1 cellular context compared by ENCODE assay signal in the genomic region with DNA sequence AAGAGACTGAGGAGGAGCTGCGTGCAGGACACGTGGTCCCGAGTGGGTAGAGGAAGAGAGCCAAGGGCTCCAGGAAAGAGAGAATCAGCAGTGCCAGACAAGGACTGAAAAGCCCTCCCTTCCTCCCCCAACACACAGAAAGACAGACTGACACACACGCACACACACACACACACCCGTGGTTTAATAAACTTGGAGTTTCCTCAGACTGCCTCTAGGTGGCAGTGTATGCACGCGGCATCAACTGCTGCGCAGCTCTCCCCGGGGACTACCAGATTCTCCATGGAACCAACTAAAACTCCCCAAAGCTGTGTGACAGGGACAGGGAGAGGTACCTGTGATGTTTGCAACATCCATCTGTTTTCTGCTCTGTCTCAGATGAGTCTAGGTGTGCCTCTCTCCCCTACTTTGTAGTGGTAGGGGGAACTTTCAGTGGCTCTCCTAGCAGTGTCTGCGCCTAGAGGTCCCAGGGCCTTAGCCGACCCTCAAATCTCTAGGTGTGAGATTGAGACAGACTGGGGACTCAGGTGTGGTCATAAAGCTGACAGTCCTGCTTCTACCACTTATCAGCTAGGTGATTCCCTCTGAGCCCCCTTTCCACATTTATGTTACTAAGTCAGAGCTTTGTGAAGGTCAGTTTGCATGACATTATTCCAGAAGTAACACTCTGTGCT.
A peak's percentile ranks its signal among the peaks of the same experiment; 100 is the strongest.
TF ChIP-seq lines count a peak whose summit lies in the region.

No MANE protein-coding gene starts in this region.

TF ChIP-seq in H1, 55 proteins besides CTCF, POLR2A, EP300 and RAD21:
- TF ChIP-seq TEAD4 (IDR thresholded peaks at IDR 0.05; ENCODE audit: low read depth, low read length) = no peak
- no peak for TF ChIP-seq SUZ12 (IDR thresholded peaks at IDR 0.05; ENCODE audit: low read length)
- TF ChIP-seq CBX5 (IDR thresholded peaks at IDR 0.05; ENCODE audit: low read depth, low read length) = no peak
- TF ChIP-seq GABPA (IDR thresholded peaks at IDR 0.05; ENCODE audit: borderline replicate concordance, insufficient read depth, low read length) = no peak
- no peak for TF ChIP-seq POLR2AphosphoS5 (IDR thresholded peaks at IDR 0.05; ENCODE audit: low read depth, low read length)
- TF ChIP-seq YY1 (IDR thresholded peaks at IDR 0.05; ENCODE audit: low read depth, low read length) = peak; percentile 21; the same call in 1 of the 2 replicates
- no peak for TF ChIP-seq CTBP2 (IDR thresholded peaks at IDR 0.05; ENCODE audit: borderline replicate concordance, insufficient read depth, insufficient read length, low read length)
- TF ChIP-seq CREB1 (IDR thresholded peaks at IDR 0.05) = peak; percentile 38; the same call in 1 of the 2 replicates
- TF ChIP-seq CHD7 (IDR thresholded peaks at IDR 0.05; ENCODE audit: insufficient replicate concordance, low read length) = no peak
- no peak for TF ChIP-seq TBP (IDR thresholded peaks at IDR 0.05; ENCODE audit: low read depth, low read length)
TF ChIP-seq in H1: peak in this region for 2.
